Comparison of ENCODE assay signal across 10 cellular contexts in genomic region chrX:42678133-42678532, GRCh38.
A peak's percentile ranks its signal among the peaks of the same experiment; 100 is the strongest.
DNase-seq lines count a peak whose midpoint lies in the region; ATAC-seq and TF ChIP-seq lines count a peak whose summit lies in the region.
"Had no signal": no experiment of that assay in that cellular context is flagged by ENCODE, and none has a peak within 500 bp of the region (broad histone marks: within the 10 kb centered on the region; RNA-seq: fewer than 3 reads in every experiment).

No MANE protein-coding gene starts in this region.

- no peak overlapping the region for H2BK5ac ChIP-seq in mesendoderm (ENCODE audit: low read length)

- H3K56ac ChIP-seq in mesendoderm (ENCODE audit: low read length), result no peak overlapping the region

- WGBS in body of pancreas, 2 donors, result 45 to 55% methylated on average over 6 of the region's 6 CpGs
- WGBS in mesendoderm (ENCODE audit: extremely low coverage, insufficient coverage, low lambda C conversion rate), result no CpG with 5 or more reads among the region's 6 CpGs

- no peak overlapping the region for H3K9ac ChIP-seq in mesendoderm (ENCODE audit: low read length)

- H3K4me1 ChIP-seq in body of pancreas, result peaks cover 12% of the 10 kb centered on the region
- no peaks in the 10 kb centered on the region for H3K4me1 ChIP-seq in mesendoderm (ENCODE audit: control insufficient read depth, low read depth, low read length)
- H3K4me1 ChIP-seq: vagina had no signal

- no peak overlapping the region for H3K27ac ChIP-seq in body of pancreas
- no peak overlapping the region for H3K27ac ChIP-seq in mesendoderm (ENCODE audit: low read depth, low read length)
- H3K27ac ChIP-seq: vagina had no signal

- H4K5ac ChIP-seq in mesendoderm (ENCODE audit: low read length), result no peak overlapping the region

- no peaks in the 10 kb centered on the region for H3K36me3 ChIP-seq in body of pancreas (replicated peaks in 1 of 2; ENCODE audit: insufficient read depth in 1 of 2, low read depth in 2 of 2)
- H3K36me3 ChIP-seq in mesendoderm (ENCODE audit: control insufficient read depth, insufficient read depth, low read length), result no peaks in the 10 kb centered on the region
- H3K36me3 ChIP-seq: vagina had no signal

- no peak overlapping the region for H2BK120ac ChIP-seq in mesendoderm (ENCODE audit: low read depth, low read length)

- H2AK5ac ChIP-seq in mesendoderm (ENCODE audit: low read length), result no peak overlapping the region

- no peaks in the 10 kb centered on the region for H3K27me3 ChIP-seq in body of pancreas
- no peaks in the 10 kb centered on the region for H3K27me3 ChIP-seq in mesendoderm (ENCODE audit: insufficient read depth, low read length, poor library complexity)
- H3K27me3 ChIP-seq: vagina had no signal

- H3K79me1 ChIP-seq in mesendoderm (ENCODE audit: low read length), result no peaks in the 10 kb centered on the region

- H3K79me2 ChIP-seq in mesendoderm (ENCODE audit: control insufficient read depth, insufficient read depth, low read length), result no peaks in the 10 kb centered on the region

- H3K4me3 ChIP-seq in body of pancreas (no peak overlapping the region), mesendoderm (ENCODE audit: low read length) (no peak overlapping the region)
- H3K4me3 ChIP-seq: vagina had no signal

- no peak for TF ChIP-seq POLR2A in body of pancreas (IDR thresholded peaks at IDR 0.05)

- peak; percentile 65 for ATAC-seq in body of pancreas
- ATAC-seq in GM21737 (IDR thresholded peaks at IDR 0.05; ENCODE audit: unreplicated experiment), result no peak

- H3K9me3 ChIP-seq in body of pancreas, result no peaks in the 10 kb centered on the region
- H3K9me3 ChIP-seq: vagina had no signal

- no peak overlapping the region for H2BK15ac ChIP-seq in mesendoderm (replicated peaks; ENCODE audit: low read depth)

- no peak overlapping the region for H3K4me2 ChIP-seq in mesendoderm (ENCODE audit: low read length)

- no peak overlapping the region for H3K23ac ChIP-seq in mesendoderm (ENCODE audit: low read length)

- H3K4ac ChIP-seq in mesendoderm (ENCODE audit: low read depth, low read length), result no peak overlapping the region

- TF ChIP-seq CTCF in body of pancreas (IDR thresholded peaks at IDR 0.05), result peak in 5 of 7 experiments; percentile 9 to 47 (median 38)

- H3K18ac ChIP-seq in mesendoderm (ENCODE audit: low read length), result no peak overlapping the region

- no peak overlapping the region for H4K8ac ChIP-seq in mesendoderm (ENCODE audit: low read depth, low read length)

- DNase-seq in DMS53 treated with DMSO at 0.1 percent for 48 hours (lab: John Stamatoyannopoulos, UW; ENCODE audit: unreplicated experiment) (peak; percentile 2), HT-29 (ENCODE audit: low spot score) (peak; percentile 69), body of pancreas (peak; percentile 30 to 45 (median 38)), mesendoderm (peak; percentile 42), DMS114 treated with DMSO at 0.1 percent for 48 hours (lab: John Stamatoyannopoulos, UW; ENCODE audit: unreplicated experiment) (no peak)
- DNase-seq in activated CD8-positive, alpha-beta memory T cell treated with anti-CD3 and anti-CD28 coated beads, Interleukin-2, amount 50 U/mL, for 48 hours, result no peak
- DNase-seq: activated CD4-positive, alpha-beta memory T cell treated with anti-CD3 and anti-CD28 coated beads, Interleukin-2, amount 10 ng/mL, durations not matched to agents 7 days and 5 days; activated naive CD4-positive, alpha-beta T cell treated with anti-CD3 and anti-CD28 coated beads, Interleukin-2, amount 50 U/mL, for 16 hours had no signal

- intact Hi-C loops in body of pancreas (cut with DNase I), result no loop called here

Comparison
In these comparisons a context has a peak if more than half of its experiments do, and no peak if none do; other contexts are left out.
1. DNase-seq: peak in DMS53 treated with DMSO at 0.1 percent for 48 hours (single experiment), HT-29 (single experiment), body of pancreas (4 of 4) and mesendoderm (single experiment); none in activated CD8-positive, alpha-beta memory T cell treated with anti-CD3 and anti-CD28 coated beads, Interleukin-2, amount 50 U/mL, for 48 hours (single experiment) and DMS114 treated with DMSO at 0.1 percent for 48 hours (single experiment).